1 cellular context compared by ENCODE assay signal in the genomic region with DNA sequence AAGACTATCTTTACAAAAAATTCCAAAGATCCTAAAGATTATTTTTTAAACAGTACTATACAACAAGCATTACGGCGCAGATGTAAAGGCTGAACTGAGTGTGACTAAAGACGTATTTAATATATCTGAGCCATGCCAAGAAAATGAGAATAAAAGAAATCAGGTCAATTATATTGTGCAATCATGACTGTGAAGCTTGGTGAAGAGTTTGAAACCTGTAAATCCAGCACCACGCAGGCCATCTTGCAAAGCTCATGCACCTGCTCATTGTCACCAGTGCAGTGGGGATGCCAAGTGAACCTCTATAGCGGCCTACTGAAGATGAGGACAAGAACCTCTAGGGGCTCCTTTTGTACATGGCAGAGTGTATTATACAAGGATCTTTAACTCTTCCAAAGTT.
TF ChIP-seq lines count a peak whose summit lies in the region.

No MANE protein-coding gene starts in this region.

TF ChIP-seq in IMR-90, 13 proteins besides CTCF, POLR2A, EP300 and RAD21 (continued from another document):
- no peak for TF ChIP-seq USF2 (IDR thresholded peaks at IDR 0.05; ENCODE audit: low read depth, low read length)
